Comparison of ENCODE assay signal across 18 cellular contexts in genomic region chr18:5500158-5500939, GRCh38.
"Had no signal": no experiment of that assay in that cellular context is flagged by ENCODE, and none has a peak within 500 bp of the region (broad histone marks: within the 10 kb centered on the region; RNA-seq: fewer than 3 reads in every experiment).

No MANE protein-coding gene starts in this region.

- ATAC-seq: activated CD4-positive, CD25-positive, alpha-beta regulatory T cell treated with anti-CD3 and anti-CD28 coated beads, Interleukin-2, amount 50 U/mL, for 24 hours; activated CD8-positive, alpha-beta memory T cell treated with anti-CD3 and anti-CD28 coated beads, Interleukin-2, amount 10 ng/mL, durations not matched to agents 7 days and 5 days; activated CD8-positive, alpha-beta T cell treated with anti-CD3 and anti-CD28 coated beads for 36 hours; lower lobe of right lung; right lobe of liver; stimulated activated effector memory CD8-positive, alpha-beta T cell treated with anti-CD3 and anti-CD28 coated beads, Interleukin-12 subunit alpha, Interleukin-12 subunit beta, amount 100 ng/mL, for 72 hours; stimulated activated naive CD8-positive, alpha-beta T cell treated with anti-CD3 and anti-CD28 coated beads, Interleukin-15, amount 100 ng/mL, for 72 hours had no signal

- H3K4me3 ChIP-seq: lower lobe of right lung, right lobe of liver, skin epidermis, suprapubic skin, tibial nerve had no signal

- DNase-seq: activated CD4-positive, alpha-beta T cell treated with anti-CD3 and anti-CD28 coated beads, Interleukin-2, amount 10 ng/mL, durations not matched to agents 24 days and 14 days; activated CD8-positive, alpha-beta memory T cell treated with anti-CD3 and anti-CD28 coated beads, Interleukin-2, amount 10 ng/mL, durations not matched to agents 7 days and 5 days; activated CD8-positive, alpha-beta T cell treated with anti-CD3 and anti-CD28 coated beads for 36 hours; activated gamma-delta T cell treated with Interleukin-2 at 50 U/mL for 16 hours; activated T-cell treated with anti-CD3 and anti-CD28 coated beads for 4 hours; aorta; cerebellar nuclear complex; lower lobe of right lung; naive B cell; nucleus accumbens; right lobe of liver; stimulated activated CD4-positive, alpha-beta T cell treated with anti-CD3 and anti-CD28 coated beads, Interleukin-1b, Interleukin-23, amount 100 ng/mL, for 48 hours; stimulated activated naive CD8-positive, alpha-beta T cell treated with anti-CD3 and anti-CD28 coated beads, Interleukin-15, amount 100 ng/mL, for 72 hours had no signal
